In the genomic region with DNA sequence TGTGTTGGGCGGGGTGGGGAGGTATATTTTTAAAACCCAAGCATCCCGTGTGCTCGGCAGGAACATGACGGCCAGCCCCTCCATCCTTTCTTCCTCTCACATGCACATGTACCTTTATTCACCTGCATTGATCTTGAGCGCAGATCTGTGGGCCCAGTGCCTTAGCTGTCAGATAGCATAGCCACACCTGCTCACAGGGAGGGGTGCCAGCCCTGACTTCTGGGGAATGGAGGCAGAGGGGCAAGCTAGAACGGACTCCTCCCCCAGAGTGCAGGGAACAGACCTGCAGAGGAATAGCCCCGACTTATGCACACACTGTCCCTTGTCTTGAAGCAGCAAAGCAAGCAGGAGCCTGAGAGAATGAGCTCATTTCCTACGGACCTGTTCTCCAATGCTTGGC, we compare ENCODE assay signal across 1 cellular context.
A peak's percentile ranks its signal among the peaks of the same experiment; 100 is the strongest.
TF ChIP-seq lines count a peak whose summit lies in the region.

No MANE protein-coding gene starts in this region.

TF ChIP-seq in H1, 55 proteins besides CTCF, POLR2A, EP300 and RAD21:
- TF ChIP-seq CHD2 (IDR thresholded peaks at IDR 0.05; ENCODE audit: low read length) (no peak), TAF1 (IDR thresholded peaks at IDR 0.05; ENCODE audit: low read depth, low read length) (no peak), CBX8 (IDR thresholded peaks at IDR 0.05; ENCODE audit: borderline replicate concordance, low read depth, low read length) (no peak), POLR2AphosphoS5 (IDR thresholded peaks at IDR 0.05; ENCODE audit: low read depth, low read length) (0 out of 2 replicates have a peak, but pooled peaks have one; percentile 61)
- TF ChIP-seq, protein P1, sequence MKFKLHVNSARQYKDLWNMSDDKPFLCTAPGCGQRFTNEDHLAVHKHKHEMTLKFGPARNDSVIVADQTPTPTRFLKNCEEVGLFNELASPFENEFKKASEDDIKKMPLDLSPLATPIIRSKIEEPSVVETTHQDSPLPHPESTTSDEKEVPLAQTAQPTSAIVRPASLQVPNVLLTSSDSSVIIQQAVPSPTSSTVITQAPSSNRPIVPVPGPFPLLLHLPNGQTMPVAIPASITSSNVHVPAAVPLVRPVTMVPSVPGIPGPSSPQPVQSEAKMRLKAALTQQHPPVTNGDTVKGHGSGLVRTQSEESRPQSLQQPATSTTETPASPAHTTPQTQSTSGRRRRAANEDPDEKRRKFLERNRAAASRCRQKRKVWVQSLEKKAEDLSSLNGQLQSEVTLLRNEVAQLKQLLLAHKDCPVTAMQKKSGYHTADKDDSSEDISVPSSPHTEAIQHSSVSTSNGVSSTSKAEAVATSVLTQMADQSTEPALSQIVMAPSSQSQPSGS (IDR thresholded peaks at IDR 0.05; ENCODE audit: low read length) = no peak
